13 cellular contexts compared by ENCODE assay signal in the genomic region with DNA sequence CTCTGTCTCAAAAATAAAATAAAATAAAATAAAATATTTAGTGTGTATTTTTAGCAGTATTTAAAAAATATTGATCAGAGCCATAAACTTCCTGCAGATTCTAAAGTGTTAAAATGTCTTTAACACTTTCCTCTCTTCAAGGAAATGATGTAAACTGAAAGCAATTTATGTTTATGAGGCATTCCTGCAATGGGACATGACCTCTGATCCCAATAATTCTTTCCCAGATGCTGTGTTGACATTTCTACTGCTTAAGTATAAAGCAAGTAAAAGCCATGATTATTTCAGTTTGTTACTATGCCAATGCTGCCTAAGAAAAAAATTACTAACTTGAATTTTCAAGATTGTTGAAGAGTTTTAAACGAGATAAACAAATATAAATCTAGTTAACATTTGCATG. TPM values are rescaled to one million over a fixed set of nuclear protein-coding genes. Genes with fewer than 3 reads are reported as not detected.
A peak's percentile ranks its signal among the peaks of the same experiment; 100 is the strongest.
DNase-seq lines count a peak whose midpoint lies in the region; ATAC-seq and TF ChIP-seq lines count a peak whose summit lies in the region.
"Had no signal": no experiment of that assay in that cellular context is flagged by ENCODE, and none has a peak within 500 bp of the region (broad histone marks: within the 10 kb centered on the region; RNA-seq: fewer than 3 reads in every experiment).

No MANE protein-coding gene starts in this region.

- H3K4me1 ChIP-seq in A673 (ENCODE audit: insufficient read depth, low read length, poor library complexity, severe bottlenecking) = no peaks in the 10 kb centered on the region

- H3K27me3 Mint-ChIP-seq in activated CD4-positive, alpha-beta memory T cell treated with anti-CD3 and anti-CD28 coated beads for 36 hours = no peaks in the 10 kb centered on the region
- H3K27me3 Mint-ChIP-seq in CD14-positive monocyte (ENCODE audit: low read depth in 3 of 3) = no peaks in the 10 kb centered on the region
- H3K27me3 Mint-ChIP-seq: activated naive CD8-positive, alpha-beta T cell treated with anti-CD3 and anti-CD28 coated beads, Interleukin-2, amount 10 ng/mL, durations not matched to agents 7 days and 5 days; stimulated activated naive CD8-positive, alpha-beta T cell treated with anti-CD3 and anti-CD28 coated beads, Interleukin-15, Interleukin-2, amounts not matched to agents 100 ng/mL and 50 ng/mL, for 24 hours had no signal

- peaks cover 9% of the 10 kb centered on the region for H3K4me1 Mint-ChIP-seq in activated CD4-positive, alpha-beta memory T cell treated with anti-CD3 and anti-CD28 coated beads for 36 hours (ENCODE audit: low read depth)
- peaks cover 55% of the 10 kb centered on the region for H3K4me1 Mint-ChIP-seq in CD14-positive monocyte

- H3K36me3 ChIP-seq in A673 (ENCODE audit: insufficient read depth, low read length, poor library complexity, severe bottlenecking) = no peaks in the 10 kb centered on the region

- POLR2A ChIA-PET in A673 (lab: Charles Lee; ENCODE audit: low non-redundant PET) = no interaction called here
- POLR2A ChIA-PET in activated CD4-positive, alpha-beta memory T cell treated with anti-CD3 and anti-CD28 coated beads for 36 hours (lab: Charles Lee) = no interaction called here

- TF ChIP-seq CTCF in A673 (conservative IDR thresholded peaks at IDR 0.05; ENCODE audit: low read depth, low read length) (no peak), CD14-positive monocyte (IDR thresholded peaks at IDR 0.05) (no peak)

- H3K27me3 ChIP-seq in A673 (replicated peaks; ENCODE audit: insufficient read depth, low read depth, low read length, poor library complexity) = no peaks in the 10 kb centered on the region

- H3K27ac ChIP-seq in A673 (ENCODE audit: low read depth, low read length, poor library complexity, severe bottlenecking) = no peak overlapping the region
- H3K27ac ChIP-seq: C4-2B had no signal

- H3K9me3 Mint-ChIP-seq in activated CD4-positive, alpha-beta memory T cell treated with anti-CD3 and anti-CD28 coated beads for 36 hours = no peaks in the 10 kb centered on the region
- no peaks in the 10 kb centered on the region for H3K9me3 Mint-ChIP-seq in CD14-positive monocyte
- H3K9me3 Mint-ChIP-seq: stimulated activated naive CD8-positive, alpha-beta T cell treated with anti-CD3 and anti-CD28 coated beads, Interleukin-15, Interleukin-2, amounts not matched to agents 100 ng/mL and 50 ng/mL, for 24 hours had no signal

- intact Hi-C loops in A673 (cut with micrococcal nuclease; ENCODE audit: unreplicated experiment) (no loop called here), CD14-positive monocyte (cut with micrococcal nuclease) (loop anchor here in 1 of 2 donors (10.0 kb wide), 1 partner anchor 181 kb away; no protein-coding TSS in a partner anchor)
- intact Hi-C loops in activated CD4-positive, alpha-beta memory T cell treated with anti-CD3 and anti-CD28 coated beads for 36 hours (cut with micrococcal nuclease) = no loop called here

- no peak overlapping the region for H3K27ac Mint-ChIP-seq in activated CD4-positive, alpha-beta memory T cell treated with anti-CD3 and anti-CD28 coated beads for 36 hours
- no peak overlapping the region for H3K27ac Mint-ChIP-seq in CD14-positive monocyte
- H3K27ac Mint-ChIP-seq: activated naive CD8-positive, alpha-beta T cell treated with anti-CD3 and anti-CD28 coated beads, Interleukin-2, amount 10 ng/mL, durations not matched to agents 7 days and 5 days; stimulated activated naive CD8-positive, alpha-beta T cell treated with anti-CD3 and anti-CD28 coated beads, Interleukin-15, Interleukin-2, amounts not matched to agents 100 ng/mL and 50 ng/mL, for 24 hours had no signal

- H3K4me3 Mint-ChIP-seq in activated CD4-positive, alpha-beta memory T cell treated with anti-CD3 and anti-CD28 coated beads for 36 hours = no peak overlapping the region
- H3K4me3 Mint-ChIP-seq in CD14-positive monocyte = no peak overlapping the region
- H3K4me3 Mint-ChIP-seq: activated naive CD8-positive, alpha-beta T cell treated with anti-CD3 and anti-CD28 coated beads, Interleukin-2, amount 10 ng/mL, durations not matched to agents 7 days and 5 days; stimulated activated naive CD8-positive, alpha-beta T cell treated with anti-CD3 and anti-CD28 coated beads, Interleukin-15, Interleukin-2, amounts not matched to agents 100 ng/mL and 50 ng/mL, for 24 hours had no signal

- peaks cover 6% of the 10 kb centered on the region for H3K36me3 Mint-ChIP-seq in activated CD4-positive, alpha-beta memory T cell treated with anti-CD3 and anti-CD28 coated beads for 36 hours
- H3K36me3 Mint-ChIP-seq in CD14-positive monocyte = peaks cover 15 to 26% of the 10 kb centered on the region in 2 donors

- DNase-seq in A673 (ENCODE audit: low spot score) = peak; percentile 65
- DNase-seq in HS-5 (ENCODE audit: low read depth) = peak; percentile 84
- peak; percentile 71 for DNase-seq in amniotic epithelial cell (ENCODE audit: low read depth)
- peak; percentile 78 for DNase-seq in iris pigment epithelial cell (ENCODE audit: low read depth)
- no peak for DNase-seq in activated CD4-positive, alpha-beta memory T cell treated with anti-CD3 and anti-CD28 coated beads for 36 hours
- no peak for DNase-seq in COLO668 (lab: John Stamatoyannopoulos, UW; ENCODE audit: unreplicated experiment)
- no peak for DNase-seq in CD14-positive monocyte (ENCODE audit: low spot score)
- DNase-seq: activated naive CD8-positive, alpha-beta T cell treated with anti-CD3 and anti-CD28 coated beads, Interleukin-2, amount 10 ng/mL, durations not matched to agents 7 days and 5 days; NCI-H1105; stimulated activated CD4-positive, alpha-beta T cell treated with anti-CD3 and anti-CD28 coated beads, Interleukin-15, amount 100 ng/mL, for 24 hours had no signal

- CTCF ChIA-PET in A673 (lab: Charles Lee) = no interaction called here
- CTCF ChIA-PET in activated CD4-positive, alpha-beta memory T cell treated with anti-CD3 and anti-CD28 coated beads for 36 hours (lab: Charles Lee) = interaction anchor here (2.1 kb wide), 1 partner anchor 26 kb away, joined by 7 read pairs; no protein-coding TSS in a partner anchor

- no peak overlapping the region for H3K4me3 ChIP-seq in A673 (ENCODE audit: low read depth, low read length, poor library complexity, severe bottlenecking)

- no peaks in the 10 kb centered on the region for H3K9me3 ChIP-seq in A673 (ENCODE audit: low read depth, low read length, poor library complexity, severe bottlenecking)

- ATAC-seq in GM19463 (IDR thresholded peaks at IDR 0.05; ENCODE audit: unreplicated experiment) = no peak

- no TSS peak for BruUV-seq in A673 (replicated peaks; lab: Mats Ljungman, UMichigan)

RNA-seq across cellular contexts. Expression of a gene that starts 29.0 kb away (rescaled TPM):
- 12.6 and 15.3 TPM in 2 replicates for total RNA-seq in A673 (2021)
- total RNA-seq in activated CD4-positive, alpha-beta memory T cell treated with anti-CD3 and anti-CD28 coated beads for 36 hours = 10 to 100 TPM; 15.9 to 18.7 TPM
- 10 to 100 TPM; 40.7 to 48.6 TPM for polyA plus RNA-seq in CD14-positive monocyte

Comparison
In these comparisons a context has a peak if more than half of its experiments do, and no peak if none do; other contexts are left out.
1. DNase-seq: peak in A673 (single experiment), HS-5 (single experiment), amniotic epithelial cell (single experiment) and iris pigment epithelial cell (single experiment); none in activated CD4-positive, alpha-beta memory T cell treated with anti-CD3 and anti-CD28 coated beads for 36 hours (single experiment), COLO668 (single experiment) and CD14-positive monocyte (single experiment).